1 cellular context compared by ENCODE assay signal in the genomic region with DNA sequence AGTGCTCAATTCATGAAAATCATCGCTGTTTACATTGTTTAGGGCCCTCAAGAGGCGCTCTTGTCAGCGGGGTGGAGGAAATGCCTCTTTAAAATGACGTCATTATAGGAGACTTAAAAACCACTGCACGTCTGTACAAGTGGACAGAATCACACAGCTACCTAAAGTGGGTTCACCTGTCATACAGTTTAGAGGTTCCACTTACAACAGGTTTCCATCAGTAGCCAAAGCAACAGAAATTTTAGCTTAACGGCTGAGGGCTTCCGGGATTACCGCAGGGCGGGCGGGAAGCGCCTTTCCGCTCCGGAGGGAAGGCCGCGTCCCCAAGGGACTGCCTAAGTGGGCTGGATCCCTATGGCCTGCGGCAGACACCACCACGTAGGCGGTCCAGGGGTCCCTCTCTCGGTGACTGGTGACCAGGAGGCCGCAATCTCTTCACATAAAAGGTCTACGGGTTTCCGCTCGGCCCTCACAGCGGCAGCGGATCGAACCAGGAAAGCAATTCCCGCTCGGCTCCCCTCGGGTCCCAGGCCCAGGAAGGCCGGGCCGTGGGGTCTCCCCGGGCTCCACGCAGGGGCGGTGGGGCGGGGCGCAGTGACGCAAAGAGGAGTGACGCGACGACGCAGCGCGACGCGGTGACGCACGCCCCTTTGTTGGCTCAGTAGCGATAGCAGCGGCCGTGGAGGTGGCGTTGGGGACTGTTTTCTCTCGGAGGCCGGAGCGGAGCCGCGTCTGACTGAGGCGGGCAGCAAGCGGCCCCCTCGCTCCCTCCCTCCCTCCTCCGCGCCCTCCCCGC.
TF ChIP-seq lines count a peak whose summit lies in the region.

ARIH1 (plus strand) TSS at position 661 of the 796 bp plus-strand sequence. CDS start 310 bp downstream, outside the sequence.

TF ChIP-seq in HepG2, 621 proteins besides CTCF, POLR2A, EP300 and RAD21 (continued from another document and continues in another):
- TF ChIP-seq MIXL1 (CRISPR knock-in tag; IDR thresholded peaks at IDR 0.05) (no peak; the same call in 1 of the 2 replicates), ZNF234 (CRISPR knock-in tag; conservative IDR thresholded peaks at IDR 0.05) (peak; percentile 26; the same call in 1 of the 2 replicates), ZFP90 (CRISPR knock-in tag; IDR thresholded peaks at IDR 0.05; ENCODE audit: borderline replicate concordance) (peak; percentile 92), ZNF350 (CRISPR knock-in tag; IDR thresholded peaks at IDR 0.05; ENCODE audit: borderline replicate concordance, low read depth) (peak; percentile 92; the same call in 1 of the 2 replicates), GFI1 (CRISPR knock-in tag; IDR thresholded peaks at IDR 0.05; ENCODE audit: borderline replicate concordance) (no peak), AGO2 (optimal IDR thresholded peaks at IDR 0.05; ENCODE audit: low read depth, low read length) (peak; percentile 62), SMAD3 (CRISPR knock-in tag; IDR thresholded peaks at IDR 0.05) (peak; percentile 93), KMT2A (CRISPR knock-in tag; IDR thresholded peaks at IDR 0.05) (peak; percentile 95), CHD4 (IDR thresholded peaks at IDR 0.05; ENCODE audit: borderline replicate concordance, low read length) (peak; percentile 51; the same call in 1 of the 2 replicates), ZNF468 (CRISPR knock-in tag; IDR thresholded peaks at IDR 0.05) (no peak), GATAD2A (CRISPR knock-in tag; IDR thresholded peaks at IDR 0.05) (peak; percentile 64), BHLHE40 (IDR thresholded peaks at IDR 0.05; ENCODE audit: low read length) (no peak; the same call in 1 of the 2 replicates), ISX (CRISPR knock-in tag; conservative IDR thresholded peaks at IDR 0.05) (peak; percentile 70; the same call in 1 of the 2 replicates), CREB1 (IDR thresholded peaks at IDR 0.05) (peak; percentile 97), CREB1 (CRISPR knock-in tag; IDR thresholded peaks at IDR 0.05) (peak; percentile 92), MEF2D (CRISPR knock-in tag; IDR thresholded peaks at IDR 0.05) (0 out of 2 replicates have a peak, but pooled peaks have one; percentile 36), ZC3H13 (CRISPR knock-in tag; IDR thresholded peaks at IDR 0.05) (peak; percentile 98), ZNF562 (CRISPR knock-in tag; IDR thresholded peaks at IDR 0.05; ENCODE audit: borderline replicate concordance) (no peak), ZNF547 (CRISPR knock-in tag; IDR thresholded peaks at IDR 0.05) (peak; percentile 85), HNRNPK (IDR thresholded peaks at IDR 0.05; ENCODE audit: low read depth, low read length, poor library complexity, severe bottlenecking) (peak; percentile 59), U2AF2 (IDR thresholded peaks at IDR 0.05; ENCODE audit: low read depth, low read length) (no peak), SRSF4 (IDR thresholded peaks at IDR 0.05; ENCODE audit: low read depth, low read length, poor library complexity, severe bottlenecking) (no peak), ZBTB2 (CRISPR knock-in tag; IDR thresholded peaks at IDR 0.05; ENCODE audit: low read depth) (peak; percentile 81), RERE (CRISPR knock-in tag; IDR thresholded peaks at IDR 0.05; ENCODE audit: low read depth) (peak; percentile 29; the same call in 1 of the 2 replicates), ZNF446 (CRISPR knock-in tag; IDR thresholded peaks at IDR 0.05) (no peak; the same call in 1 of the 2 replicates), ZBTB44 (CRISPR knock-in tag; IDR thresholded peaks at IDR 0.05) (no peak; the same call in 1 of the 2 replicates)
- TF ChIP-seq, protein P1, sequence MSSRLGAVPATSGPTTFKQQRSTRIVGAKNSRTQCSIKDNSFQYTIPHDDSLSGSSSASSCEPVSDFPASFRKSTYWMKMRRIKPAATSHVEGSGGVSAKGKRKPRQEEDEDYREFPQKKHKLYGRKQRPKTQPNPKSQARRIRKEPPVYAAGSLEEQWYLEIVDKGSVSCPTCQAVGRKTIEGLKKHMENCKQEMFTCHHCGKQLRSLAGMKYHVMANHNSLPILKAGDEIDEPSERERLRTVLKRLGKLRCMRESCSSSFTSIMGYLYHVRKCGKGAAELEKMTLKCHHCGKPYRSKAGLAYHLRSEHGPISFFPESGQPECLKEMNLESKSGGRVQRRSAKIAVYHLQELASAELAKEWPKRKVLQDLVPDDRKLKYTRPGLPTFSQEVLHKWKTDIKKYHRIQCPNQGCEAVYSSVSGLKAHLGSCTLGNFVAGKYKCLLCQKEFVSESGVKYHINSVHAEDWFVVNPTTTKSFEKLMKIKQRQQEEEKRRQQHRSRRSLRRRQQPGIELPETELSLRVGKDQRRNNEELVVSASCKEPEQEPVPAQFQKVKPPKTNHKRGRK (CRISPR knock-in tag; IDR thresholded peaks at IDR 0.05) = no peak
- TF ChIP-seq, protein P2, sequence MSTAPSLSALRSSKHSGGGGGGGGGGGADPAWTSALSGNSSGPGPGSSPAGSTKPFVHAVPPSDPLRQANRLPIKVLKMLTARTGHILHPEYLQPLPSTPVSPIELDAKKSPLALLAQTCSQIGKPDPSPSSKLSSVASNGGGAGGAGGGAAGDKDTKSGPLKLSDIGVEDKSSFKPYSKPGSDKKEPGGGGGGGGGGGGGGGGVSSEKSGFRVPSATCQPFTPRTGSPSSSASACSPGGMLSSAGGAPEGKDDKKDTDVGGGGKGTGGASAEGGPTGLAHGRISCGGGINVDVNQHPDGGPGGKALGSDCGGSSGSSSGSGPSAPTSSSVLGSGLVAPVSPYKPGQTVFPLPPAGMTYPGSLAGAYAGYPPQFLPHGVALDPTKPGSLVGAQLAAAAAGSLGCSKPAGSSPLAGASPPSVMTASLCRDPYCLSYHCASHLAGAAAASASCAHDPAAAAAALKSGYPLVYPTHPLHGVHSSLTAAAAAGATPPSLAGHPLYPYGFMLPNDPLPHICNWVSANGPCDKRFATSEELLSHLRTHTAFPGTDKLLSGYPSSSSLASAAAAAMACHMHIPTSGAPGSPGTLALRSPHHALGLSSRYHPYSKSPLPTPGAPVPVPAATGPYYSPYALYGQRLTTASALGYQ (CRISPR knock-in tag; IDR thresholded peaks at IDR 0.05) = peak; percentile 66
- TF ChIP-seq, protein P3, sequence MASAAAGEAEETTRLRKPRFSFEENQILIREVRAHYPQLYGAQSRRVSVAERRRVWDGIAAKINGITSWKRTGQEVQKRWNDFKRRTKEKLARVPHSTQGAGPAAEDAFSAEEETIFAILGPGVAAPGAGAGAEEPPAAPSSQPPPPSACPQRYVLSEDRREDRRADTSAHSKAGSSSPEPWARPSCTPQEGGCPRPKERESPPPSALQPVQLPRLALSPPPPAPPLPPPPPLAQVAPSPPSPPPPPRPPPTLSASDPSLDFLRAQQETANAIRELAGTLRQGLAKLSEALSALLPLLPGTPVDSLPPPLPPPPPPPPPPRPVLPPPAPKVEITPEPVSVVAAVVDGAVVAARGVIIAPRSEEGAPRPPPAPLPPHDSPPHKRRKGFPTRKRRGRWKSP (CRISPR knock-in tag; IDR thresholded peaks at IDR 0.05) = peak; percentile 75
- TF ChIP-seq, protein P4, sequence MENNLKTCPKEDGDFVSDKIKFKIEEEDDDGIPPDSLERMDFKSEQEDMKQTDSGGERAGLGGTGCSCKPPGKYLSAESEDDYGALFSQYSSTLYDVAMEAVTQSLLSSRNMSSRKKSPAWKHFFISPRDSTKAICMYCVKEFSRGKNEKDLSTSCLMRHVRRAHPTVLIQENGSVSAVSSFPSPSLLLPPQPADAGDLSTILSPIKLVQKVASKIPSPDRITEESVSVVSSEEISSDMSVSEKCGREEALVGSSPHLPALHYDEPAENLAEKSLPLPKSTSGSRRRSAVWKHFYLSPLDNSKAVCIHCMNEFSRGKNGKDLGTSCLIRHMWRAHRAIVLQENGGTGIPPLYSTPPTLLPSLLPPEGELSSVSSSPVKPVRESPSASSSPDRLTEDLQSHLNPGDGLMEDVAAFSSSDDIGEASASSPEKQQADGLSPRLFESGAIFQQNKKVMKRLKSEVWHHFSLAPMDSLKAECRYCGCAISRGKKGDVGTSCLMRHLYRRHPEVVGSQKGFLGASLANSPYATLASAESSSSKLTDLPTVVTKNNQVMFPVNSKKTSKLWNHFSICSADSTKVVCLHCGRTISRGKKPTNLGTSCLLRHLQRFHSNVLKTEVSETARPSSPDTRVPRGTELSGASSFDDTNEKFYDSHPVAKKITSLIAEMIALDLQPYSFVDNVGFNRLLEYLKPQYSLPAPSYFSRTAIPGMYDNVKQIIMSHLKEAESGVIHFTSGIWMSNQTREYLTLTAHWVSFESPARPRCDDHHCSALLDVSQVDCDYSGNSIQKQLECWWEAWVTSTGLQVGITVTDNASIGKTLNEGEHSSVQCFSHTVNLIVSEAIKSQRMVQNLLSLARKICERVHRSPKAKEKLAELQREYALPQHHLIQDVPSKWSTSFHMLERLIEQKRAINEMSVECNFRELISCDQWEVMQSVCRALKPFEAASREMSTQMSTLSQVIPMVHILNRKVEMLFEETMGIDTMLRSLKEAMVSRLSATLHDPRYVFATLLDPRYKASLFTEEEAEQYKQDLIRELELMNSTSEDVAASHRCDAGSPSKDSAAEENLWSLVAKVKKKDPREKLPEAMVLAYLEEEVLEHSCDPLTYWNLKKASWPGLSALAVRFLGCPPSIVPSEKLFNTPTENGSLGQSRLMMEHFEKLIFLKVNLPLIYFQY (CRISPR knock-in tag; IDR thresholded peaks at IDR 0.05; ENCODE audit: borderline replicate concordance) = peak; percentile 92
- TF ChIP-seq, protein P5, sequence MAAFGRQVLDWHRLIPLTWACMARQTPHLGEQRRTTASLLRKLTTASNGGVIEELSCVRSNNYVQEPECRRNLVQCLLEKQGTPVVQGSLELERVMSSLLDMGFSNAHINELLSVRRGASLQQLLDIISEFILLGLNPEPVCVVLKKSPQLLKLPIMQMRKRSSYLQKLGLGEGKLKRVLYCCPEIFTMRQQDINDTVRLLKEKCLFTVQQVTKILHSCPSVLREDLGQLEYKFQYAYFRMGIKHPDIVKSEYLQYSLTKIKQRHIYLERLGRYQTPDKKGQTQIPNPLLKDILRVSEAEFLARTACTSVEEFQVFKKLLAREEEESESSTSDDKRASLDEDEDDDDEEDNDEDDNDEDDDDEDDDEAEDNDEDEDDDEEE (CRISPR knock-in tag; IDR thresholded peaks at IDR 0.05) = peak; percentile 95; the same call in 1 of the 2 replicates
- TF ChIP-seq, protein P6, sequence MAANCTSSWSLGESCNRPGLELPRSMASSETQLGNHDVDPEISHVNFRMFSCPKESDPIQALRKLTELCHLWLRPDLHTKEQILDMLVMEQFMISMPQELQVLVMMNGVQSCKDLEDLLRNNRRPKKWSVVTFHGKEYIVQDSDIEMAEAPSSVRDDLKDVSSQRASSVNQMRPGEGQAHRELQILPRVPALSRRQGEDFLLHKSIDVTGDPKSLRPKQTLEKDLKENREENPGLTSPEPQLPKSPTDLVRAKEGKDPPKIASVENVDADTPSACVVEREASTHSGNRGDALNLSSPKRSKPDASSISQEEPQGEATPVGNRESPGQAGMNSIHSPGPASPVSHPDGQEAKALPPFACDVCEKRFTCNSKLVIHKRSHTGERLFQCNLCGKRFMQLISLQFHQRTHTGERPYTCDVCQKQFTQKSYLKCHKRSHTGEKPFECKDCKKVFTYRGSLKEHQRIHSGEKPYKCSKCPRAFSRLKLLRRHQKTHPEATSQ (CRISPR knock-in tag; IDR thresholded peaks at IDR 0.05; ENCODE audit: borderline replicate concordance) = no peak
